In the genomic region with DNA sequence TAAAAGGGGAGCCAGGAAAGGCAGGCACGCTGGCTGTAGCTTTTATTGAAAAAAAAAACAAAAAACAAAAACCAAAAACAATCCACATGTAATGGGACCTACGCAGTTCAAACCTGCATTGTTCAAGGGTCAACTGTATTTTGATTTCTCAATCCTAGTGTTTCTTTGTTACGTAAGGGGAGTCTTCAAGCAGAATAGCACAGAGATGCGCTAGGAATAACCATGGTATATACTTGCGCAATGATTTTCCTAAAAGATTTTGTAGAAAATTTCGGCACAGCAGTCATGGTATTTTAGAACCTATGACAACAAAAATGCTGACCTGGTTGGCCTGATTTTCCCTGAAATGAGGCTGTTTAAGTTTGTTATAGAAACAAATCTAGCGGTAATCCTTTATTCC, we compare ENCODE assay signal across 8 cellular contexts.
"Had no signal": no experiment of that assay in that cellular context is flagged by ENCODE, and none has a peak within 500 bp of the region (broad histone marks: within the 10 kb centered on the region; RNA-seq: fewer than 3 reads in every experiment).

No MANE protein-coding gene starts in this region.

- ATAC-seq: HCT116, K562 had no signal

- DNase-seq: GM23248, H7, HFFc6, KG1 had no signal

- H3K9me3 ChIP-seq: HAP-1 had no signal

- H3K27ac ChIP-seq: GM23248 had no signal

- H3K36me3 ChIP-seq: HAP-1 had no signal

- H3K4me3 ChIP-seq: GM23248, HAP-1, K562 had no signal

- H3K9ac ChIP-seq: GM23248 had no signal

- H2AFZ ChIP-seq: GM23248 had no signal

- FAIRE-seq: HTR-8/SVneo, K562 had no signal

- H3K4me1 ChIP-seq: HAP-1 had no signal
